In genomic region chr3:5202267-5202666, GRCh38 we compare ENCODE assay signal across 15 cellular contexts. TPM values are rescaled to one million over a fixed set of nuclear protein-coding genes. Genes with fewer than 3 reads are reported as not detected.
DNase-seq lines count a peak whose midpoint lies in the region; ATAC-seq, FAIRE-seq and TF ChIP-seq lines count a peak whose summit lies in the region.
"Had no signal": no experiment of that assay in that cellular context is flagged by ENCODE, and none has a peak within 500 bp of the region (broad histone marks: within the 10 kb centered on the region; RNA-seq: fewer than 3 reads in every experiment).

No MANE protein-coding gene starts in this region.

- H3K27ac ChIP-seq in pancreas: no peak overlapping the region

- H3K4me1 Mint-ChIP-seq in activated CD4-positive, alpha-beta T cell treated with anti-CD3 and anti-CD28 coated beads, Interleukin-2, amount 10 ng/mL, durations not matched to agents 24 days and 14 days: peaks cover 42% of the 10 kb centered on the region
- peaks cover 43% of the 10 kb centered on the region for H3K4me1 Mint-ChIP-seq in chondrocyte (ENCODE audit: low read depth)

- no peaks in the 10 kb centered on the region for H3K9me3 Mint-ChIP-seq in activated CD4-positive, alpha-beta T cell treated with anti-CD3 and anti-CD28 coated beads, Interleukin-2, amount 10 ng/mL, durations not matched to agents 24 days and 14 days
- H3K9me3 Mint-ChIP-seq in chondrocyte (ENCODE audit: low read depth): no peaks in the 10 kb centered on the region
- H3K9me3 Mint-ChIP-seq: neural crest cell had no signal

- H3K4me1 ChIP-seq in pancreas: peaks cover 0 to 4% (median 3%) of the 10 kb centered on the region in 3 donors

- WGBS in pancreas, 2 donors: 85 to 98% methylated on average over 2 of the region's 2 CpGs

- H3K27ac Mint-ChIP-seq in activated CD4-positive, alpha-beta T cell treated with anti-CD3 and anti-CD28 coated beads, Interleukin-2, amount 10 ng/mL, durations not matched to agents 24 days and 14 days: peak overlapping the region; percentile 32
- H3K27ac Mint-ChIP-seq in chondrocyte (ENCODE audit: unreplicated experiment): peak overlapping the region; percentile 94

- H3K36me3 ChIP-seq in pancreas: peaks cover 10 to 74% (median 39%) of the 10 kb centered on the region in 3 donors

- no peaks in the 10 kb centered on the region for H3K27me3 ChIP-seq in pancreas

- H3K36me3 Mint-ChIP-seq in activated CD4-positive, alpha-beta T cell treated with anti-CD3 and anti-CD28 coated beads, Interleukin-2, amount 10 ng/mL, durations not matched to agents 24 days and 14 days (ENCODE audit: low read depth): peaks cover 78% of the 10 kb centered on the region
- H3K36me3 Mint-ChIP-seq in chondrocyte (ENCODE audit: low read depth): peaks cover 35% of the 10 kb centered on the region

- TF ChIP-seq CTCF in chondrocyte (IDR thresholded peaks at IDR 0.05) (no peak), pancreas (IDR thresholded peaks at IDR 0.05) (no peak)

- no peak overlapping the region for H3K4me3 Mint-ChIP-seq in activated CD4-positive, alpha-beta T cell treated with anti-CD3 and anti-CD28 coated beads, Interleukin-2, amount 10 ng/mL, durations not matched to agents 24 days and 14 days
- no peak overlapping the region for H3K4me3 Mint-ChIP-seq in chondrocyte (ENCODE audit: unreplicated experiment)
- H3K4me3 Mint-ChIP-seq: neural crest cell had no signal

- H3K9me3 ChIP-seq in pancreas: no peaks in the 10 kb centered on the region

- H3K27me3 Mint-ChIP-seq in activated CD4-positive, alpha-beta T cell treated with anti-CD3 and anti-CD28 coated beads, Interleukin-2, amount 10 ng/mL, durations not matched to agents 24 days and 14 days: no peaks in the 10 kb centered on the region
- H3K27me3 Mint-ChIP-seq in chondrocyte (ENCODE audit: low read depth): no peaks in the 10 kb centered on the region

- FAIRE-seq in pancreas (lab: Jason Lieb, UNC): no peak
- FAIRE-seq: colon, D721Med had no signal

- DNase-seq in activated CD4-positive, alpha-beta T cell treated with anti-CD3 and anti-CD28 coated beads, Interleukin-2, amount 10 ng/mL, durations not matched to agents 24 days and 14 days: no peak
- DNase-seq in activated CD4-positive, alpha-beta T cell treated with anti-CD3 and anti-CD28 coated beads, Interleukin-2, amount 50 U/mL, for 1 hour: no peak
- DNase-seq in NCI-H69 (lab: John Stamatoyannopoulos, UW) (peak; percentile 30), chondrocyte (ENCODE audit: low spot score) (no peak), putamen (ENCODE audit: low spot score) (peak; percentile 42), HUDEP-2 (lab: John Stamatoyannopoulos, UW; ENCODE audit: unreplicated experiment in 76 of 76) (no peak), pancreas (no peak), NK-92 (lab: John Stamatoyannopoulos, UW; ENCODE audit: unreplicated experiment) (no peak)
- DNase-seq: activated CD8-positive, alpha-beta memory T cell treated with anti-CD3 and anti-CD28 coated beads for 24 hours; amniotic stem cell; NCI-H2029 treated with DMSO at 0.1 percent for 48 hours; T1000 had no signal

- intact Hi-C loops in activated CD4-positive, alpha-beta T cell treated with anti-CD3 and anti-CD28 coated beads, Interleukin-2, amount 10 ng/mL, durations not matched to agents 24 days and 14 days (cut with micrococcal nuclease): no loop called here
- intact Hi-C loops in pancreas (cut with DNase I): no loop called here

- H3K4me3 ChIP-seq in pancreas: no peak overlapping the region

- ATAC-seq in pancreas: no peak

RNA-seq across cellular contexts. Expression of gene EDEM1, which starts 14.8 kb away (rescaled TPM):
- total RNA-seq in activated CD4-positive, alpha-beta T cell treated with anti-CD3 and anti-CD28 coated beads, Interleukin-2, amount 10 ng/mL, durations not matched to agents 24 days and 14 days: 167 and 168 TPM in 2 replicates
- total RNA-seq in chondrocyte (39.0 to 51.2 TPM (median 49.1 TPM) in 3 replicates), pancreas (10 to 100 TPM; 24.4 to 37.9 (median 31.1) TPM)
- 1 to 10 TPM; 6.0 to 9.3 TPM for polyA plus RNA-seq in pancreas

Comparison
In these comparisons a context has a peak if more than half of its experiments do, and no peak if none do; other contexts are left out.
1. DNase-seq: peak in NCI-H69 (single experiment) and putamen (single experiment); none in activated CD4-positive, alpha-beta T cell treated with anti-CD3 and anti-CD28 coated beads, Interleukin-2, amount 10 ng/mL, durations not matched to agents 24 days and 14 days (single experiment), activated CD4-positive, alpha-beta T cell treated with anti-CD3 and anti-CD28 coated beads, Interleukin-2, amount 50 U/mL, for 1 hour (single experiment), chondrocyte (single experiment), HUDEP-2 (0 of 76), pancreas (0 of 6) and NK-92 (single experiment).